Comparison of ENCODE assay signal across 1 cellular context in genomic region chr2:111178730-111179405, GRCh38.
TF ChIP-seq lines count a peak whose summit lies in the region.

No MANE protein-coding gene starts in this region.

TF ChIP-seq in HepG2, 621 proteins besides CTCF, POLR2A, EP300 and RAD21 (continued from another document and continues in another):
- TF ChIP-seq HNF1A (IDR thresholded peaks at IDR 0.05; ENCODE audit: low read depth) = no peak
- TF ChIP-seq HNF1A (CRISPR knock-in tag; IDR thresholded peaks at IDR 0.05; ENCODE audit: borderline replicate concordance) = no peak; the same call in 1 of the 2 replicates
- no peak; the same call in 1 of the 2 replicates for TF ChIP-seq GABPB1 (CRISPR knock-in tag; IDR thresholded peaks at IDR 0.05)
- TF ChIP-seq ZHX1 (CRISPR knock-in tag; IDR thresholded peaks at IDR 0.05; ENCODE audit: low read depth) = no peak
- no peak for TF ChIP-seq TFAP4 (IDR thresholded peaks at IDR 0.05; ENCODE audit: borderline replicate concordance, low read depth)
- TF ChIP-seq ZNF609 (CRISPR knock-in tag; IDR thresholded peaks at IDR 0.05; ENCODE audit: borderline replicate concordance) = peak; percentile 56; the same call in 1 of the 2 replicates
- no peak for TF ChIP-seq E2F5 (CRISPR knock-in tag; conservative IDR thresholded peaks at IDR 0.05)
- TF ChIP-seq ZSCAN5A (CRISPR knock-in tag; IDR thresholded peaks at IDR 0.05; ENCODE audit: borderline replicate concordance) = 0 out of 2 replicates have a peak, but pooled peaks have one; percentile 18
- TF ChIP-seq ZNF788 (CRISPR knock-in tag; IDR thresholded peaks at IDR 0.05; ENCODE audit: borderline replicate concordance) = 0 out of 2 replicates have a peak, but pooled peaks have one; percentile 66
- no peak for TF ChIP-seq GABPA (IDR thresholded peaks at IDR 0.05; ENCODE audit: low read depth, low read length)
- no peak for TF ChIP-seq GABPA (CRISPR knock-in tag; IDR thresholded peaks at IDR 0.05; ENCODE audit: low read depth)
- no peak for TF ChIP-seq HNF1B (CRISPR knock-in tag; IDR thresholded peaks at IDR 0.05)
- TF ChIP-seq ZNF510 (CRISPR knock-in tag; IDR thresholded peaks at IDR 0.05; ENCODE audit: low read depth) = no peak
- TF ChIP-seq ZEB1 (IDR thresholded peaks at IDR 0.05; ENCODE audit: insufficient replicate concordance, low read depth) = no peak
- no peak; the same call in 1 of the 2 replicates for TF ChIP-seq ZNF839 (CRISPR knock-in tag; IDR thresholded peaks at IDR 0.05; ENCODE audit: borderline replicate concordance)
- no peak for TF ChIP-seq LCORL (IDR thresholded peaks at IDR 0.05)
- peak; percentile 64; the same call in 1 of the 2 replicates for TF ChIP-seq LCORL (CRISPR knock-in tag; IDR thresholded peaks at IDR 0.05)
- TF ChIP-seq ZNF337 (CRISPR knock-in tag; IDR thresholded peaks at IDR 0.05; ENCODE audit: borderline replicate concordance, low read depth) = no peak
- TF ChIP-seq ATF3 (CRISPR knock-in tag; IDR thresholded peaks at IDR 0.05) = 0 out of 2 replicates have a peak, but pooled peaks have one; percentile 9
- TF ChIP-seq ZKSCAN1 (IDR thresholded peaks at IDR 0.05; ENCODE audit: low read length) = no peak
- TF ChIP-seq KDM6A (CRISPR knock-in tag; IDR thresholded peaks at IDR 0.05; ENCODE audit: low read depth) = no peak
- 0 out of 2 replicates have a peak, but pooled peaks have one; percentile 53 for TF ChIP-seq RFXAP (CRISPR knock-in tag; IDR thresholded peaks at IDR 0.05; ENCODE audit: borderline replicate concordance)
- TF ChIP-seq MTERF4 (CRISPR knock-in tag; IDR thresholded peaks at IDR 0.05) = no peak
- TF ChIP-seq ZNF713 (CRISPR knock-in tag; IDR thresholded peaks at IDR 0.05) = no peak
- peak; percentile 77 for TF ChIP-seq ZNF143 (CRISPR knock-in tag; IDR thresholded peaks at IDR 0.05)
- peak; percentile 69 for TF ChIP-seq HNF4A (CRISPR knock-in tag; IDR thresholded peaks at IDR 0.05)
- TF ChIP-seq IRF2 (CRISPR knock-in tag; IDR thresholded peaks at IDR 0.05) = 0 out of 2 replicates have a peak, but pooled peaks have one; percentile 35
- no peak for TF ChIP-seq ZNF605 (CRISPR knock-in tag; IDR thresholded peaks at IDR 0.05)
